1 cellular context compared by ENCODE assay signal in the genomic region with DNA sequence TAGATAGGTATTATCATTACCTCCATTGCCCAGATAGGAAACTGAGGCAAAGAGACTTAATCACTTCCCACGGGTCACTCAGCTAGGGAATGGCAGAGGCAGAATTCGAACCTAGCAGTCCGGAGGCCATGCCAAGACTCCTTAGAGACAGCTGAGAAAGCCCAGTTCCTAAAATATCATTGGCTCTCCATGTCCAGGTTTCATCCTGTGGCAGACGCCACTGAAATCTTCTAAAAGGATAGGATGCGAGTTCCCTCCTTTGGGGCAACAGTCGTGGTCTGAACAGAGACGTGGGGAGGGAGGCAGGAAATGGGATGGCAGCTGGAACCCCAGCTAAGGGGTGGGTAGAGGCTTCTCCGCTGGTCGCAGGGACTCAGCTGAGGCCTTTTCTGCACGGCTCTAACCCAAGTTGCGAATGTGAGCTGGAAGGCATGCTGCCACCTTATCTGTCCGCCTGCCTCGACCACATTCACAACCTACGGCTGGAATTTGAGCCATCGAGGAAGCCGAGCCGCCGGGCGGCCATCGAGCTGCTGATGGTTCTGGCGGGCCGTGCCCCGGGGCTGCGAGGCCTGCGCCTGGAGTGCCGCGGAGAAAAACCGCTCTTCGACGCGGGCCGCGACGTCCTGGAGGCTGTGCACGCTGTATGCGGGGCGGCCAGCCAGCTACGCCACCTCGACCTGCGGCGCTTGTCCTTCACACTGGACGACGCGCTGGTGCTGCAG.
A peak's percentile ranks its signal among the peaks of the same experiment; 100 is the strongest.
TF ChIP-seq lines count a peak whose summit lies in the region.

No MANE protein-coding gene starts in this region.

TF ChIP-seq in IMR-90, 13 proteins besides CTCF, POLR2A, EP300 and RAD21:
- TF ChIP-seq RFX5 (IDR thresholded peaks at IDR 0.05; ENCODE audit: low read depth, low read length) (peak; percentile 91), MAZ (IDR thresholded peaks at IDR 0.05; ENCODE audit: borderline replicate concordance, low read depth, low read length) (no peak), CEBPB (IDR thresholded peaks at IDR 0.05; ENCODE audit: low read depth, low read length) (no peak), CHD1 (IDR thresholded peaks at IDR 0.05; ENCODE audit: low read depth, low read length) (no peak), MXI1 (IDR thresholded peaks at IDR 0.05; ENCODE audit: borderline replicate concordance, low read depth, low read length) (no peak)
- TF ChIP-seq, protein P1, sequence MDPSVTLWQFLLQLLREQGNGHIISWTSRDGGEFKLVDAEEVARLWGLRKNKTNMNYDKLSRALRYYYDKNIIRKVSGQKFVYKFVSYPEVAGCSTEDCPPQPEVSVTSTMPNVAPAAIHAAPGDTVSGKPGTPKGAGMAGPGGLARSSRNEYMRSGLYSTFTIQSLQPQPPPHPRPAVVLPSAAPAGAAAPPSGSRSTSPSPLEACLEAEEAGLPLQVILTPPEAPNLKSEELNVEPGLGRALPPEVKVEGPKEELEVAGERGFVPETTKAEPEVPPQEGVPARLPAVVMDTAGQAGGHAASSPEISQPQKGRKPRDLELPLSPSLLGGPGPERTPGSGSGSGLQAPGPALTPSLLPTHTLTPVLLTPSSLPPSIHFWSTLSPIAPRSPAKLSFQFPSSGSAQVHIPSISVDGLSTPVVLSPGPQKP (IDR thresholded peaks at IDR 0.05; ENCODE audit: borderline replicate concordance, low read depth, low read length) = no peak
TF ChIP-seq in IMR-90: peak in this region for 1.
